8 cellular contexts compared by ENCODE assay signal in the genomic region with DNA sequence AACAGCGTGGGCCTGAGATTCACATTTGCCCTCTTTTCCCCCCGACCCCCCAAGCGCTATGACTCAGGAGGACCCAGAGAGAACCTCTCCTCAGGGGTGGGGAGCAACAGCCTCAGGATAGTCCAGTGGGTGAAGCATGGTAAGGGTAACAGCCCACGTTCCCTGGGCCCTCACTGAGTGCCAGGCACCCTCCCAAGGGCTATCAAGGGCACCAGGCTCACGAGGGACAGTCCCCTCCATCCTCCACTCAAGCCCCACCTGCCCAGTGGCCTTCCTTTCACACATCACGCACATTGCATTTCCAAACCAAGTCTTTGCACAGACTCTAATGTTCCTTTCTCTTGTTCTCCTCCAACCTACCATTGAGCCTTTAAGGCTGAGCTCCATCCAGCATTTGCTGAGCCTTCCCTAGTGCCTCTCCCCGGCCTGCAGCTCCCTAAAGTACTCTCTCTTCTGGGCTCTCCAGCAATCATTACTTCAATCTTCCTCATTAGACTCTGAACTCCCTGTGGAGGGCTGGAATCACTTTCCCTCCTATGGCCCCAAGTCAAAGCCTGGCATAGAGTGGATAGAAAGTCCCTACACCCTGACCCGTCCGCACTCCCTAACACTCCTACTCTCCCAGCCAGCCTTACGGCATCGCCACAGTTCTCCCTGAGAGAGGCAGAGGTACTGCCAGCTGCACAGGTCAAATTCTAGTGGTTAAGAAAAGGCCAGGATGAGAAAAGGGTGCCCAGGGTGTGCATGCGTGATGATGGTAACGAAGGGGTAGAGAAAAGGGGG. TPM values are rescaled to one million over a fixed set of nuclear protein-coding genes. Genes with fewer than 3 reads are reported as not detected.
A peak's percentile ranks its signal among the peaks of the same experiment; 100 is the strongest.
DNase-seq lines count a peak whose midpoint lies in the region; TF ChIP-seq lines count a peak whose summit lies in the region.

No MANE protein-coding gene starts in this region.

- no peak overlapping the region for H3K27ac ChIP-seq in urinary bladder (ENCODE audit: low read depth)

- no peaks in the 10 kb centered on the region for H3K27me3 ChIP-seq in Loucy (ENCODE audit: insufficient read depth, low read length, poor library complexity, severe bottlenecking)

- peaks cover 53% of the 10 kb centered on the region for H3K79me2 ChIP-seq in Loucy (ENCODE audit: insufficient read depth, low read length)

- TF ChIP-seq CTCF in Loucy (conservative IDR thresholded peaks at IDR 0.05; ENCODE audit: low read length): no peak

- DNase-seq in ELR (ENCODE audit: low read depth) (peak; percentile 37), T47D (ENCODE audit: low read depth in 1 of 2, low spot score in 1 of 2) (peak; percentile 20 to 26), medulla oblongata (ENCODE audit: extremely low spot score) (peak; percentile 14), NCI-H510A (lab: John Stamatoyannopoulos, UW) (no peak), SHP77 (lab: John Stamatoyannopoulos, UW) (no peak)
- no peak for DNase-seq in activated CD4-positive, alpha-beta T cell treated with anti-CD3 and anti-CD28 coated beads for 1 hour

- in situ Hi-C loops in T47D (cut with HindIII; ENCODE audit: low pct_unique_long_range_greater_than_20kb, low sequenced_read_pairs): no loop called here

- peak overlapping the region; percentile 92; the same call in 1 of the 2 replicates for H2AFZ ChIP-seq in Loucy (ENCODE audit: low read length)

- H3K9me2 ChIP-seq in Loucy (replicated peaks; ENCODE audit: low read depth, low read length): no peaks in the 10 kb centered on the region

- H3K9me3 ChIP-seq in Loucy (ENCODE audit: insufficient read depth, low read depth, low read length): no peaks in the 10 kb centered on the region

- H3F3A ChIP-seq in Loucy (ENCODE audit: low read depth): no peaks in the 10 kb centered on the region

- peak overlapping the region; percentile 93 for H3K9ac ChIP-seq in Loucy (ENCODE audit: low read depth, low read length, poor library complexity, severe bottlenecking)

- peaks cover 7% of the 10 kb centered on the region for H4K20me1 ChIP-seq in Loucy (ENCODE audit: insufficient read depth, low read length, poor library complexity, severe bottlenecking)

- H3K4me3 ChIP-seq in Loucy (ENCODE audit: low read length, poor library complexity, severe bottlenecking) (peak overlapping the region; percentile 98), urinary bladder (ENCODE audit: low read depth, low read length) (peak overlapping the region; percentile 68)

- peak overlapping the region; percentile 100 for H3K4me2 ChIP-seq in Loucy (ENCODE audit: low read depth, low read length, poor library complexity, severe bottlenecking)

- WGBS in urinary bladder: 45% methylated on average over 13 of the region's 13 CpGs

- H3K4me1 ChIP-seq in Loucy (ENCODE audit: insufficient read depth, low read length, poor library complexity, severe bottlenecking): peaks cover 43% of the 10 kb centered on the region
- no peaks in the 10 kb centered on the region for H3K4me1 ChIP-seq in urinary bladder (ENCODE audit: insufficient read depth)

- H3K36me3 ChIP-seq in Loucy (ENCODE audit: insufficient read depth, low read length) (peaks cover 4% of the 10 kb centered on the region; the same call in 1 of the 2 replicates), urinary bladder (ENCODE audit: insufficient read depth) (no peaks in the 10 kb centered on the region)

RNA-seq across cellular contexts. Expression of a gene that starts 1.0 kb away (rescaled TPM):
- total RNA-seq in urinary bladder: 45.6 TPM
- polyA plus RNA-seq in urinary bladder: 53.1 TPM

RNA-seq across cellular contexts. Expression of a gene that starts 1.2 kb away (rescaled TPM):
- total RNA-seq in urinary bladder: 7.7 TPM
- polyA plus RNA-seq in urinary bladder: 10.3 TPM

RNA-seq across cellular contexts. Expression of a gene that starts 22.3 kb away (rescaled TPM):
- 0.53 TPM for total RNA-seq in urinary bladder
- polyA plus RNA-seq in urinary bladder: 0.61 TPM

RNA-seq across cellular contexts. Expression of a gene that starts 59.3 kb away (rescaled TPM):
- total RNA-seq in urinary bladder: 13.5 TPM
- polyA plus RNA-seq in urinary bladder: 22.0 TPM

RNA-seq across cellular contexts. Expression of a gene that starts 59.6 kb away (rescaled TPM):
- total RNA-seq in urinary bladder: 37.4 TPM
- polyA plus RNA-seq in urinary bladder: 23.2 TPM

Comparison
In these comparisons a context has a peak if more than half of its experiments do, and no peak if none do; other contexts are left out.
1. DNase-seq: peak in ELR (single experiment), T47D (2 of 2) and medulla oblongata (single experiment); none in NCI-H510A (single experiment), SHP77 (0 of 2) and activated CD4-positive, alpha-beta T cell treated with anti-CD3 and anti-CD28 coated beads for 1 hour (single experiment).